21 cellular contexts compared by ENCODE assay signal in genomic region chr2:16408331-16409005, GRCh38.
DNase-seq lines count a peak whose midpoint lies in the region; ATAC-seq and TF ChIP-seq lines count a peak whose summit lies in the region.
"Had no signal": no experiment of that assay in that cellular context is flagged by ENCODE, and none has a peak within 500 bp of the region (broad histone marks: within the 10 kb centered on the region; RNA-seq: fewer than 3 reads in every experiment).

No MANE protein-coding gene starts in this region.

- no peak overlapping the region for H3K4me3 ChIP-seq in upper lobe of right lung
- H3K4me3 ChIP-seq: BLaER1, GM23338, HAP-1, SJSA1 had no signal

- H3K27ac Mint-ChIP-seq in WTC11, result no peak overlapping the region
- H3K27ac Mint-ChIP-seq in mesothelial cell of epicardium, result peak overlapping the region; percentile 94
- H3K27ac Mint-ChIP-seq: CD4-positive, alpha-beta T cell; GM23338 had no signal

- H3K36me3 Mint-ChIP-seq in WTC11 (no peaks in the 10 kb centered on the region), mesothelial cell of epicardium (no peaks in the 10 kb centered on the region)

- H3K27ac ChIP-seq in upper lobe of right lung, result no peak overlapping the region
- H3K27ac ChIP-seq: BLaER1, KMS-11, SJSA1 had no signal

- H3K27me3 ChIP-seq in upper lobe of right lung, result no peaks in the 10 kb centered on the region
- H3K27me3 ChIP-seq: BLaER1, SJSA1 had no signal

- TF ChIP-seq CTCF in WTC11 (IDR thresholded peaks at IDR 0.05) (no peak), mesothelial cell of epicardium (IDR thresholded peaks at IDR 0.05; ENCODE audit: unreplicated experiment) (no peak), upper lobe of right lung (IDR thresholded peaks at IDR 0.05) (no peak)

- ATAC-seq in WTC11 (peak; percentile 44), upper lobe of right lung (peak; percentile 66), GM21737 (IDR thresholded peaks at IDR 0.05; ENCODE audit: unreplicated experiment) (no peak), GM18870 (IDR thresholded peaks at IDR 0.05; ENCODE audit: unreplicated experiment) (no peak), HG02759 (IDR thresholded peaks at IDR 0.05; ENCODE audit: unreplicated experiment) (no peak)
- ATAC-seq: GM23338 had no signal

- H3K36me3 ChIP-seq in upper lobe of right lung, result no peaks in the 10 kb centered on the region
- H3K36me3 ChIP-seq: BLaER1, HAP-1, SJSA1 had no signal

- CTCF ChIA-PET in WTC11 (lab: Charles Lee), result no interaction called here

- H3K9me3 Mint-ChIP-seq in WTC11 (peaks cover 9% of the 10 kb centered on the region), mesothelial cell of epicardium (peaks cover 5% of the 10 kb centered on the region)
- H3K9me3 Mint-ChIP-seq: CD4-positive, alpha-beta T cell; GM23338 had no signal

- H3K4me1 ChIP-seq in upper lobe of right lung, result no peaks in the 10 kb centered on the region
- H3K4me1 ChIP-seq: HAP-1, SJSA1 had no signal

- H3K4me3 Mint-ChIP-seq in WTC11 (no peak overlapping the region), mesothelial cell of epicardium (no peak overlapping the region)
- H3K4me3 Mint-ChIP-seq: CD4-positive, alpha-beta T cell; GM23338 had no signal

- DNase-seq in ELF-1 (ENCODE audit: low read depth, low spot score) (peak; percentile 50), WTC11 (ENCODE audit: low spot score) (no peak), mesothelial cell of epicardium (ENCODE audit: low spot score in 2 of 2, unreplicated experiment in 2 of 2) (no peak), upper lobe of right lung (no peak)
- DNase-seq: CD4-positive, alpha-beta T cell; COR-L47; DMS 273 treated with DMSO at 0.1 percent for 48 hours; DMS79 treated with DMSO at 0.1 percent for 48 hours; NCI-H1105; NCI-H2081; NCI-H2171 treated with DMSO at 0.1 percent for 48 hours; NCI-H446; OCI-M1 had no signal

- H3K27me3 Mint-ChIP-seq in WTC11 (ENCODE audit: low read depth) (no peaks in the 10 kb centered on the region), mesothelial cell of epicardium (ENCODE audit: low read depth) (no peaks in the 10 kb centered on the region)
- H3K27me3 Mint-ChIP-seq: CD4-positive, alpha-beta T cell had no signal

- intact Hi-C loops in upper lobe of right lung (cut with DNase I), result no loop called here

- H3K4me1 Mint-ChIP-seq in WTC11 (0 out of 2 replicates have a peak, but pooled peaks cover 3% of the 10 kb centered on the region), mesothelial cell of epicardium (peaks cover 69% of the 10 kb centered on the region)
- H3K4me1 Mint-ChIP-seq: GM23338 had no signal

- POLR2A ChIA-PET in WTC11 (lab: Charles Lee), result interaction anchor here (0.6 kb wide), 1 partner anchor 601 kb away, joined by 3 read pairs; no protein-coding TSS in a partner anchor

- no peaks in the 10 kb centered on the region for H3K9me3 ChIP-seq in upper lobe of right lung
- H3K9me3 ChIP-seq: BLaER1, HAP-1, SJSA1 had no signal

TF ChIP-seq in WTC11, 78 proteins besides CTCF, POLR2A, EP300 and RAD21:
- TF ChIP-seq FOXP4 (CRISPR knock-in tag; IDR thresholded peaks at IDR 0.05) (no peak), AR (CRISPR knock-in tag; IDR thresholded peaks at IDR 0.05) (no peak), FOXP1 (CRISPR knock-in tag; IDR thresholded peaks at IDR 0.05; ENCODE audit: borderline replicate concordance) (no peak), SP1 (CRISPR knock-in tag; conservative IDR thresholded peaks at IDR 0.05) (no peak), ATF3 (CRISPR knock-in tag; conservative IDR thresholded peaks at IDR 0.05) (no peak), CREB1 (CRISPR knock-in tag; IDR thresholded peaks at IDR 0.05) (no peak), ZNF232 (CRISPR knock-in tag; IDR thresholded peaks at IDR 0.05) (no peak)

Comparison
In these comparisons a context has a peak if more than half of its experiments do, and no peak if none do; other contexts are left out.
1. ATAC-seq: peak in WTC11 (single experiment) and upper lobe of right lung (single experiment); none in GM21737 (single experiment), GM18870 (single experiment) and HG02759 (single experiment).